ENCODE assay signal across 8 cellular contexts in the genomic region with DNA sequence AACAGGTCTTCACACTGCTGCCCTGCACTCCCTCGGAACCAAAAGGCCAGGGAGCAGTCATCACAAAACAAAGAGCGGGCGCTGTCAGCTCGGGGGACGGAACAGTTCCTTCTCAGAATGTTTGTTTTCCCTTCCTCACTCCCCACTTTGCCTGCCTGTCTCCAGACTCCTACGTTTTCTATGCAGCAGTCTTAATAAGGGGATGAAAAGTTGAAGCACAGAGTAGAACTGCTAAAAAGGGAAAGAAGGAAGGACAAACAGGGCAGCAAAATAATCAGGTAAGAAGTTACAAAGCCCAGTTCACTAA. TPM values are rescaled to one million over a fixed set of nuclear protein-coding genes. Genes with fewer than 3 reads are reported as not detected.
DNase-seq lines count a peak whose midpoint lies in the region; ATAC-seq and TF ChIP-seq lines count a peak whose summit lies in the region.

No MANE protein-coding gene starts in this region.

- peaks cover 9 to 26% (median 18%) of the 10 kb centered on the region in 3 donors for H3K27me3 Mint-ChIP-seq in naive B cell

- no peaks in the 10 kb centered on the region for H3K9me3 Mint-ChIP-seq in naive B cell

- peaks cover 37% of the 10 kb centered on the region for H3K27me3 ChIP-seq in NT2/D1 (ENCODE audit: insufficient read depth, insufficient read length)
- peaks cover 15% of the 10 kb centered on the region for H3K27me3 ChIP-seq in effector memory CD4-positive, alpha-beta T cell (replicated peaks; ENCODE audit: control insufficient read depth, insufficient read depth, low read length, poor library complexity, severe bottlenecking)

- H3K36me3 ChIP-seq in NT2/D1 (ENCODE audit: insufficient read depth, insufficient read length, low read length): peaks cover 8% of the 10 kb centered on the region
- H3K36me3 ChIP-seq in effector memory CD4-positive, alpha-beta T cell (ENCODE audit: control insufficient read depth, insufficient read depth, low read length): no peaks in the 10 kb centered on the region

- peaks cover 0 to 8% of the 10 kb centered on the region in 2 donors for H3K36me3 Mint-ChIP-seq in naive B cell

- H3K4me3 ChIP-seq in AG04449 (ENCODE audit: low read depth, low read length): peak overlapping the region; percentile 79
- peak overlapping the region; percentile 81 for H3K4me3 ChIP-seq in NT2/D1 (ENCODE audit: insufficient read length, low read depth)
- peak overlapping the region; percentile 45 for H3K4me3 ChIP-seq in effector memory CD4-positive, alpha-beta T cell (ENCODE audit: insufficient read depth, low read depth, low read length, poor library complexity, severe bottlenecking)

- no peaks in the 10 kb centered on the region for H3K9me3 ChIP-seq in NT2/D1 (ENCODE audit: insufficient read depth, low read length)
- no peaks in the 10 kb centered on the region for H3K9me3 ChIP-seq in effector memory CD4-positive, alpha-beta T cell (ENCODE audit: control insufficient read depth, low read length)

- TF ChIP-seq CTCF in AG04449 (IDR thresholded peaks at IDR 0.05; ENCODE audit: insufficient read depth, low read length, missing control alignments): no peak

- H3K4me1 Mint-ChIP-seq in naive B cell: peaks cover 16 to 20% (median 19%) of the 10 kb centered on the region in 3 donors

- H3K4me1 ChIP-seq in NT2/D1 (ENCODE audit: insufficient read depth, insufficient read length): no peaks in the 10 kb centered on the region
- peaks cover 11% of the 10 kb centered on the region for H3K4me1 ChIP-seq in effector memory CD4-positive, alpha-beta T cell (ENCODE audit: control insufficient read depth, insufficient read depth, low read length, poor library complexity, severe bottlenecking)

- peak overlapping the region; percentile 91 to 99 (median 95) for H3K4me3 Mint-ChIP-seq in naive B cell

- DNase-seq in AG04449 (ENCODE audit: low read depth, low spot score): no peak
- no peak for DNase-seq in NT2/D1 (ENCODE audit: low read depth, low spot score)
- DNase-seq in effector memory CD4-positive, alpha-beta T cell: no peak
- no peak for DNase-seq in naive B cell
- no peak for DNase-seq in GM03348 (ENCODE audit: low spot score)
- DNase-seq in NCI-H1436 treated with DMSO at 0.1 percent for 48 hours (lab: John Stamatoyannopoulos, UW): no peak

- no peak overlapping the region for H3K27ac ChIP-seq in effector memory CD4-positive, alpha-beta T cell (ENCODE audit: insufficient read depth, low read length, poor library complexity, severe bottlenecking)

- peak overlapping the region; percentile 53 for H3K9ac ChIP-seq in NT2/D1 (ENCODE audit: insufficient read length, low read depth)

- ATAC-seq in naive B cell (ENCODE audit: low read depth in 2 of 2) (no peak), HG03175 (IDR thresholded peaks at IDR 0.05; ENCODE audit: unreplicated experiment) (no peak), GM21619 (IDR thresholded peaks at IDR 0.05; ENCODE audit: unreplicated experiment) (no peak)

- POLR2A ChIA-PET in AG04449 (lab: Yijun Ruan, JAX): interaction anchor here (1.1 to 1.4 kb wide), 2 partner anchors 11 to 12 kb away, joined by 3 to 4 read pairs; no protein-coding TSS in a partner anchor

- peak overlapping the region in 3 of 6 donors; percentile 80 to 90 (median 86) for H3K27ac Mint-ChIP-seq in naive B cell

- CTCF ChIA-PET in AG04449 (lab: Yijun Ruan, JAX): interaction anchor here (1.3 to 2.0 kb wide), 3 partner anchors 9 to 55 kb away, joined by 4 to 10 read pairs (median 4); no protein-coding TSS in a partner anchor

RNA-seq across cellular contexts. Expression of a gene that starts 0.7 kb away (rescaled TPM):
- 1 to 10 TPM in 1 of 6 donors, under 1 TPM in 3, not detected in 2; 0.19 to 3.4 (median 0.25) TPM for polyA plus RNA-seq in naive B cell (ENCODE audit: low read depth in 6 of 6)

RNA-seq across cellular contexts. Expression of a gene that starts 41.3 kb away (rescaled TPM):
- 10 to 100 TPM; 28.0 to 38.2 (median 33.9) TPM for polyA plus RNA-seq in naive B cell (ENCODE audit: low read depth in 6 of 6)
